ENCODE assay signal across 19 cellular contexts in genomic region chr7:50335230-50335794, GRCh38. TPM values are rescaled to one million over a fixed set of nuclear protein-coding genes. Genes with fewer than 3 reads are reported as not detected.
DNase-seq lines count a peak whose midpoint lies in the region; ATAC-seq and TF ChIP-seq lines count a peak whose summit lies in the region.
"Had no signal": no experiment of that assay in that cellular context is flagged by ENCODE, and none has a peak within 500 bp of the region (broad histone marks: within the 10 kb centered on the region; RNA-seq: fewer than 3 reads in every experiment).

No MANE protein-coding gene starts in this region.

- intact Hi-C loops in lower lobe of right lung (cut with DNase I) (no loop called here), stomach (cut with DNase I; ENCODE audit: low total_unique reads) (no loop called here)

- H3K9ac ChIP-seq in DND-41 (ENCODE audit: low read depth, low read length) (peak overlapping the region; percentile 66), OCI-LY1 (ENCODE audit: low read length) (peak overlapping the region; percentile 65; the same call in 1 of the 2 replicates)

- peaks cover 24% of the 10 kb centered on the region for H3F3A ChIP-seq in OCI-LY1 (ENCODE audit: insufficient read depth, low read length)

- H3K27ac ChIP-seq in DND-41 (ENCODE audit: low read length) (peak overlapping the region; percentile 98), OCI-LY1 (ENCODE audit: low read depth, low read length, poor library complexity, severe bottlenecking) (peak overlapping the region; percentile 91), lower lobe of right lung (peak overlapping the region; percentile 14), stomach (peak overlapping the region in 4 of 5 donors; percentile 26 to 81 (median 66))
- H3K27ac ChIP-seq: body of pancreas had no signal

- peaks cover 67% of the 10 kb centered on the region for H3K79me2 ChIP-seq in DND-41 (ENCODE audit: insufficient read depth, low read length)
- peaks cover 54% of the 10 kb centered on the region for H3K79me2 ChIP-seq in OCI-LY1 (ENCODE audit: insufficient read depth, low read length)

- no peak for TF ChIP-seq POLR2A in stomach (IDR thresholded peaks at IDR 0.05)

- H3K4me3 ChIP-seq in DND-41 (ENCODE audit: low read depth in 1 of 2, low read length in 2 of 2) (peak overlapping the region in 1 of 2 experiments; percentile 49; a peak in 2 of 4 replicates), OCI-LY1 (ENCODE audit: low read depth, low read length, poor library complexity, severe bottlenecking) (peak overlapping the region; percentile 26), lower lobe of right lung (no peak overlapping the region), stomach (no peak overlapping the region)
- H3K4me3 ChIP-seq: body of pancreas, heart left ventricle, upper lobe of right lung had no signal

- TF ChIP-seq CTCF in DND-41 (IDR thresholded peaks at IDR 0.05; ENCODE audit: borderline replicate concordance, extremely low read depth, low read length, poor library complexity, severe bottlenecking), result no peak
- TF ChIP-seq CTCF in OCI-LY1 (IDR thresholded peaks at IDR 0.05; ENCODE audit: low read length), result no peak
- no peak for TF ChIP-seq CTCF in lower lobe of right lung (IDR thresholded peaks at IDR 0.05)
- TF ChIP-seq CTCF in stomach (IDR thresholded peaks at IDR 0.05), result no peak

- 93 to 100% (median 96%) methylated on average over 1 of the region's 1 CpG for WGBS in stomach, 5 donors

- H4K20me1 ChIP-seq in DND-41 (ENCODE audit: insufficient read depth, low read length), result no peaks in the 10 kb centered on the region
- H4K20me1 ChIP-seq in OCI-LY1 (ENCODE audit: insufficient read depth, low read length), result no peaks in the 10 kb centered on the region

- H3K36me3 ChIP-seq in DND-41 (ENCODE audit: insufficient read depth, low read length) (peaks cover 34% of the 10 kb centered on the region), OCI-LY1 (ENCODE audit: insufficient read depth, low read length) (peaks cover 73% of the 10 kb centered on the region; the same call in 1 of the 2 replicates), lower lobe of right lung (no peaks in the 10 kb centered on the region), stomach (no peaks in the 10 kb centered on the region)
- H3K36me3 ChIP-seq: heart left ventricle, upper lobe of right lung had no signal

- H3K27me3 ChIP-seq in DND-41 (ENCODE audit: insufficient read depth, low read length, poor library complexity) (no peaks in the 10 kb centered on the region), OCI-LY1 (ENCODE audit: insufficient read depth, low read length) (no peaks in the 10 kb centered on the region), lower lobe of right lung (ENCODE audit: low read depth) (no peaks in the 10 kb centered on the region), stomach (peaks cover 0 to 9% (median 0%) of the 10 kb centered on the region in 3 donors)
- H3K27me3 ChIP-seq: body of pancreas, upper lobe of right lung had no signal

- ATAC-seq in DND-41 (ENCODE audit: insufficient read depth, low read depth) (no peak), lower lobe of right lung (no peak), HG02798 (IDR thresholded peaks at IDR 0.05; ENCODE audit: poor library complexity, unreplicated experiment) (no peak), HG02588 (IDR thresholded peaks at IDR 0.05; ENCODE audit: unreplicated experiment) (no peak)
- ATAC-seq: body of pancreas, heart left ventricle, PC-3 had no signal

- DNase-seq in DND-41 (no peak), lower lobe of right lung (no peak), stomach (no peak), LoVo (ENCODE audit: low spot score) (no peak)
- DNase-seq: body of pancreas, dermis blood vessel endothelial cell, EL, foreskin melanocyte, heart left ventricle, midbrain, NCI-H1105, NCI-H187, PC-3 had no signal

- H3K4me2 ChIP-seq in DND-41 (ENCODE audit: insufficient read depth, low read length) (peak overlapping the region; percentile 64), OCI-LY1 (ENCODE audit: low read length) (peak overlapping the region; percentile 61)

- TF ChIP-seq EP300 in stomach (IDR thresholded peaks at IDR 0.05), result no peak

- H3K9me3 ChIP-seq in DND-41 (ENCODE audit: insufficient read depth, low read length, severe bottlenecking) (no peaks in the 10 kb centered on the region), OCI-LY1 (ENCODE audit: low read length) (no peaks in the 10 kb centered on the region), lower lobe of right lung (no peaks in the 10 kb centered on the region), stomach (no peaks in the 10 kb centered on the region)
- H3K9me3 ChIP-seq: body of pancreas, heart left ventricle, upper lobe of right lung had no signal

- H3K9me2 ChIP-seq in OCI-LY1 (ENCODE audit: low read depth, low read length), result no peaks in the 10 kb centered on the region

- H3K4me1 ChIP-seq in DND-41 (ENCODE audit: insufficient read depth, low read length) (peaks cover 100% of the 10 kb centered on the region), OCI-LY1 (ENCODE audit: insufficient read depth, low read length, severe bottlenecking) (peaks cover 100% of the 10 kb centered on the region), lower lobe of right lung (peaks cover 50% of the 10 kb centered on the region), stomach (peaks cover 0 to 42% (median 2%) of the 10 kb centered on the region in 4 donors)
- H3K4me1 ChIP-seq: body of pancreas had no signal

- no peak overlapping the region for H2AFZ ChIP-seq in DND-41 (ENCODE audit: low read depth, low read length)
- H2AFZ ChIP-seq in OCI-LY1 (ENCODE audit: low read length), result no peak overlapping the region

RNA-seq across cellular contexts. Expression of gene IKZF1, which starts 30.8 kb away (rescaled TPM):
- total RNA-seq in lower lobe of right lung (61.9 TPM), stomach (100 to 1,000 TPM in 1 of 5 donors, 10 to 100 TPM in 3, 1 to 10 TPM in 1; 4.5 to 139 (median 14.0) TPM)
- 1 to 10 TPM; 1.5 to 6.4 (median 1.8) TPM for polyA plus RNA-seq in stomach
- total RNA-seq: M059J, NCI-H460, PC-3 had no signal

Comparison
In these comparisons a context has a peak if more than half of its experiments do, and no peak if none do; other contexts are left out.
1. H3K27ac ChIP-seq: peak in every context shown above with its lines; median percentile 98 in DND-41; 91 in OCI-LY1; 66 in stomach; 14 in lower lobe of right lung.